ENCODE assay signal across 9 cellular contexts in the genomic region with DNA sequence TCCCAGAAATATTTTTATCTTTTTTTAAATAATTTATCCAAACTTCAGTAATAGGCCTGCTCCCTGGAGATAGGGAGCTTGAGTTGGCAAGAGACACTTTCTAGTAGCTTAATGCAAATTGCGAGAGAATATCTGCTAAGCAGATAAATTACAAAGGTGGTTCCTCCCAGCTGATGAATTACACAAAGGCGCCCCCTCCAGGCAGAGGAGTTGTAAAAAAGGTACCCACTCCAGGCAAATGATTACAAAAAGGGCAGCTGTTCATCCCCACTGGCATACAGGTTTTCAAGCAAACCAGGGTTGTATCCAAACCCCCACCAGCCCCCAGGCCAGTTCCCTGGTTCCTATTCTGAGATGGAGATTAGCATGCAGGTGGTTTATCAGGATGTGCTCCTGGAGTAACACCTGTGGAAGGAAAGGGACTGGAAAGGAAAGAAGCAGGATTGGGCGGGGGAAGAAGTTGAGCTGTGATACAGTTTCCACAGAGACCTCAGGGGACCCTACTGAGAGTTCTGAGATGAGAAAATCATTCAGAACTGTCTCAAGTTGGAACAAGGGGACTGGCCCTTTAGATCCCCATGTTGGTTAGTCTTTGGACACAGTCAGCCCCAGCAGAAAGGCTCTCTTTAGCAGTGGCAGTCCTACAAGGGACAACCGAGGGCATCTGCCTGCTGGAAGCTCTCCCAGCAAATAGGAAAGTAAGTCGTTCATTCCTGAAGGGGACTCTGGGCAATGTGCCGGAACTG. TPM values are rescaled to one million over a fixed set of nuclear protein-coding genes. Genes with fewer than 3 reads are reported as not detected.
DNase-seq lines count a peak whose midpoint lies in the region; ATAC-seq and TF ChIP-seq lines count a peak whose summit lies in the region.
"Had no signal": no experiment of that assay in that cellular context is flagged by ENCODE, and none has a peak within 500 bp of the region (broad histone marks: within the 10 kb centered on the region; RNA-seq: fewer than 3 reads in every experiment).

No MANE protein-coding gene starts in this region.

- ATAC-seq in GM21825 (IDR thresholded peaks at IDR 0.05; ENCODE audit: unreplicated experiment) = no peak
- ATAC-seq in HG03521 (IDR thresholded peaks at IDR 0.05; ENCODE audit: unreplicated experiment) = no peak

- H3K4me3 ChIP-seq in DOHH2 (ENCODE audit: low read length) = no peak overlapping the region

- no peaks in the 10 kb centered on the region for H3K36me3 ChIP-seq in DOHH2 (ENCODE audit: control insufficient read depth, low read length)

- no peaks in the 10 kb centered on the region for H3K9me3 ChIP-seq in DOHH2 (ENCODE audit: control insufficient read depth, insufficient read depth, low read length)

- no peaks in the 10 kb centered on the region for H3K27me3 ChIP-seq in DOHH2 (ENCODE audit: control insufficient read depth, low read length)

- DNase-seq in HK-2 (ENCODE audit: unreplicated experiment) (peak; percentile 2), myocyte (ENCODE audit: low read depth) (peak; percentile 11), inferior parietal cortex (ENCODE audit: extremely low spot score) (no peak), middle frontal gyrus (ENCODE audit: extremely low spot score, low spot score) (no peak)
- peak; percentile 51 to 64 for DNase-seq in activated CD4-positive, alpha-beta T cell treated with anti-CD3 and anti-CD28 coated beads, Interleukin-2, amount 50 U/mL, for 48 hours
- DNase-seq: Right ventricle myocardium superior had no signal

- no peaks in the 10 kb centered on the region for H3K79me2 ChIP-seq in DOHH2 (ENCODE audit: control insufficient read depth, low read length)

- no peaks in the 10 kb centered on the region for H3F3A ChIP-seq in DOHH2 (ENCODE audit: control insufficient read depth, insufficient read depth)

- peak; percentile 41 for TF ChIP-seq CTCF in DOHH2 (IDR thresholded peaks at IDR 0.05; ENCODE audit: low read depth, low read length, poor library complexity, severe bottlenecking)

- H3K4me2 ChIP-seq in DOHH2 (ENCODE audit: low read length) = no peak overlapping the region

- H3K4me1 ChIP-seq in DOHH2 (ENCODE audit: control insufficient read depth, low read length) = no peaks in the 10 kb centered on the region

- H4K20me1 ChIP-seq in DOHH2 (ENCODE audit: control insufficient read depth, insufficient read depth, low read depth, low read length) = no peaks in the 10 kb centered on the region

- no peaks in the 10 kb centered on the region for H3K9me2 ChIP-seq in DOHH2 (replicated peaks; ENCODE audit: control insufficient read depth, low read length)

- no peak overlapping the region for H3K27ac ChIP-seq in DOHH2 (ENCODE audit: low read depth, low read length)

RNA-seq across cellular contexts. Expression of a gene that starts 25.5 kb away (rescaled TPM):
- total RNA-seq in myocyte = not detected in 2 replicates
- 0.63 TPM for polyA plus RNA-seq in myocyte (2012)
- total RNA-seq: Right ventricle myocardium superior had no signal

Comparison
In these comparisons a context has a peak if more than half of its experiments do, and no peak if none do; other contexts are left out.
1. DNase-seq: peak in HK-2 (single experiment), activated CD4-positive, alpha-beta T cell treated with anti-CD3 and anti-CD28 coated beads, Interleukin-2, amount 50 U/mL, for 48 hours (2 of 2) and myocyte (single experiment); none in inferior parietal cortex (single experiment) and middle frontal gyrus (single experiment).